ENCODE assay signal across 35 cellular contexts in the genomic region with DNA sequence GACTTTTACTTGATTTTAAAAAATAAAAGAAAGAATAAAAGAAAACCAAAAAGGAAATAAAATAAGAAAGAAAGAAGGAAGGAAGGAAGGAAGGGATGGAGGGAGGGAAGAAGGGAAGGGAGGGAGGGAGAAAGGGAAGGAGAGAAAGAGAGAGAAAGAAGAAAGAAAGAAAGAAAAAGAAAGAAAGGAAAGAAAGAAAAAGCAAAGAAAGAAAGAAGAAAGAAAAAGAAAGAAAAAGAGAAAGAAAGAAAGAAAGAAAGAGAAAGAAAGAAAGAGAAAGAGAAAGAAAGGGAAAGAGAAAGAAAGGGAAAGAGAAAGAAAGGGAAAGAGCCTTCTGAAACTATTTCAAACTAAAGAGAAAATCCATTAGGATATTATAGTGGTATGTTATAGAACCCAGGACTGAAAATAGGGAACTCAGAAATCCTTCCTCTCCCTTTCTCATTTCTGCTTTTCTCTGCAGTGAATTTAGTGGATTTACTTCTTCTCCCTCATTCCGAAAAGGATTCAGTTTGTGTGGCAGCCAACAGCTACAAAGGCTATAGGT.
"Had no signal": no experiment of that assay in that cellular context is flagged by ENCODE, and none has a peak within 500 bp of the region (broad histone marks: within the 10 kb centered on the region; RNA-seq: fewer than 3 reads in every experiment).

No MANE protein-coding gene starts in this region.

- H3K27me3 ChIP-seq: ascending aorta, cardiac muscle cell had no signal

- DNase-seq: activated B cell treated with CpG ODN at 0.5 μM for 24 hours; activated CD4-positive, alpha-beta memory T cell treated with anti-CD3 and anti-CD28 coated beads, Interleukin-2, amount 10 ng/mL, durations not matched to agents 7 days and 5 days; activated CD4-positive, alpha-beta T cell treated with anti-CD3 and anti-CD28 coated beads for 4 hours; activated CD4-positive, alpha-beta T cell treated with anti-CD3 and anti-CD28 coated beads, Interleukin-2, amount 10 ng/mL, durations not matched to agents 24 days and 14 days; activated CD4-positive, alpha-beta T cell treated with anti-CD3 and anti-CD28 coated beads, Interleukin-2, amount 50 U/mL, for 48 hours; activated CD4-positive, CD25-positive, alpha-beta regulatory T cell treated with anti-CD3 and anti-CD28 coated beads, Interleukin-2, amount 50 U/mL, for 72 hours; activated CD8-positive, alpha-beta memory T cell treated with anti-CD3 and anti-CD28 coated beads for 24 hours; activated CD8-positive, alpha-beta memory T cell treated with anti-CD3 and anti-CD28 coated beads, Interleukin-2, amount 10 ng/mL, durations not matched to agents 7 days and 5 days; activated CD8-positive, alpha-beta memory T cell treated with anti-CD3 and anti-CD28 coated beads, Interleukin-2, amount 50 U/mL, for 48 hours; activated CD8-positive, alpha-beta T cell treated with anti-CD3 and anti-CD28 coated beads, Interleukin-2, amount 10 ng/mL, durations not matched to agents 7 days and 5 days; activated effector memory CD4-positive, alpha-beta T cell treated with Interleukin-2 at 50 U/mL for 16 hours; activated gamma-delta T cell; activated naive CD4-positive, alpha-beta T cell treated with anti-CD3 and anti-CD28 coated beads, Interleukin-2, amount 10 ng/mL, durations not matched to agents 7 days and 5 days; activated naive CD4-positive, alpha-beta T cell treated with Interleukin-2 at 50 U/mL for 16 hours; activated naive CD8-positive, alpha-beta T cell treated with anti-CD3 and anti-CD28 coated beads, Interleukin-2, amount 10 ng/mL, durations not matched to agents 7 days and 5 days; activated naive CD8-positive, alpha-beta T cell treated with anti-CD3 and anti-CD28 coated beads, Interleukin-2, amount 50 U/mL, for 24 hours; activated T-cell treated with anti-CD3 and anti-CD28 coated beads, Interleukin-2, amount 50 U/mL, for 24 hours; activated T-cell treated with anti-CD3 and anti-CD28 coated beads, Interleukin-2, amount 50 U/mL, for 48 hours; amygdala; anterior cingulate cortex; caudate nucleus; cerebellar nuclear complex; T-helper 2 cell; T-helper 9 cell; WERI-Rb-1 had no signal

- H3K27ac Mint-ChIP-seq: activated B cell treated with CpG ODN at 0.5 μM for 24 hours; activated CD4-positive, alpha-beta memory T cell treated with anti-CD3 and anti-CD28 coated beads, Interleukin-2, amount 10 ng/mL, durations not matched to agents 7 days and 5 days; activated CD4-positive, alpha-beta T cell treated with anti-CD3 and anti-CD28 coated beads, Interleukin-2, amount 10 ng/mL, durations not matched to agents 24 days and 14 days; activated CD8-positive, alpha-beta memory T cell treated with anti-CD3 and anti-CD28 coated beads, Interleukin-2, amount 10 ng/mL, durations not matched to agents 7 days and 5 days; activated CD8-positive, alpha-beta T cell treated with anti-CD3 and anti-CD28 coated beads, Interleukin-2, amount 10 ng/mL, durations not matched to agents 7 days and 5 days; activated naive CD4-positive, alpha-beta T cell treated with anti-CD3 and anti-CD28 coated beads, Interleukin-2, amount 10 ng/mL, durations not matched to agents 7 days and 5 days; activated naive CD4-positive, alpha-beta T cell treated with anti-CD3 and anti-CD28 coated beads, Interleukin-2, amount 50 U/mL, for 24 hours; activated naive CD8-positive, alpha-beta T cell; activated naive CD8-positive, alpha-beta T cell treated with anti-CD3 and anti-CD28 coated beads, Interleukin-2, amount 10 ng/mL, durations not matched to agents 7 days and 5 days; activated naive CD8-positive, alpha-beta T cell treated with anti-CD3 and anti-CD28 coated beads, Interleukin-2, amount 50 U/mL, for 24 hours; activated T-cell treated with anti-CD3 and anti-CD28 coated beads, Interleukin-2, amount 50 U/mL, for 24 hours; activated T-helper 2 cell treated with anti-CD3 and anti-CD28 coated beads, Interferon-gamma antibody, Interleukin-2, Interleukin-4, amounts not matched to agents 10 μg/mL and 5 μg/mL and 100 μg/mL, durations not matched to agents 14 hours and 24 hours and 36 hours; brain; T-helper 1 cell treated with Interleukin-12 subunit alpha and Interleukin-12 subunit beta and Interleukin-4 antibody, amounts not matched to agents 30 μg/mL and 1 μg/mL, for 36 hours; T-helper 2 cell treated with Interferon-gamma antibody and Interleukin-4, amounts not matched to agents 5 μg/mL and 100 μg/mL, for 36 hours had no signal

- H3K4me3 ChIP-seq: ascending aorta, cardiac muscle cell had no signal

- FAIRE-seq: bronchial epithelial cell had no signal

- H3K9me3 ChIP-seq: ascending aorta had no signal

- H3K4me1 Mint-ChIP-seq: activated B cell treated with CpG ODN at 0.5 μM for 24 hours; activated CD4-positive, alpha-beta memory T cell treated with anti-CD3 and anti-CD28 coated beads, Interleukin-2, amount 10 ng/mL, durations not matched to agents 7 days and 5 days; activated CD4-positive, alpha-beta T cell treated with anti-CD3 and anti-CD28 coated beads, Interleukin-2, amount 10 ng/mL, durations not matched to agents 24 days and 14 days; activated CD8-positive, alpha-beta memory T cell treated with anti-CD3 and anti-CD28 coated beads, Interleukin-2, amount 10 ng/mL, durations not matched to agents 7 days and 5 days; activated naive CD4-positive, alpha-beta T cell treated with anti-CD3 and anti-CD28 coated beads, Interleukin-2, amount 10 ng/mL, durations not matched to agents 7 days and 5 days; activated naive CD4-positive, alpha-beta T cell treated with anti-CD3 and anti-CD28 coated beads, Interleukin-2, amount 50 U/mL, for 24 hours; activated naive CD8-positive, alpha-beta T cell treated with anti-CD3 and anti-CD28 coated beads, Interleukin-2, amount 10 ng/mL, durations not matched to agents 7 days and 5 days; activated naive CD8-positive, alpha-beta T cell treated with anti-CD3 and anti-CD28 coated beads, Interleukin-2, amount 50 U/mL, for 24 hours; brain; central memory CD8-positive, alpha-beta T cell had no signal

- ATAC-seq: activated CD8-positive, alpha-beta memory T cell treated with anti-CD3 and anti-CD28 coated beads, Interleukin-2, amount 10 ng/mL, durations not matched to agents 7 days and 5 days; activated CD8-positive, alpha-beta T cell treated with anti-CD3 and anti-CD28 coated beads, Interleukin-2, amount 10 ng/mL, durations not matched to agents 7 days and 5 days; activated naive CD8-positive, alpha-beta T cell treated with anti-CD3 and anti-CD28 coated beads, Interleukin-2, amount 50 U/mL, for 24 hours had no signal

- H3K9me3 Mint-ChIP-seq: activated B cell treated with CpG ODN at 0.5 μM for 24 hours; activated CD4-positive, alpha-beta T cell treated with anti-CD3 and anti-CD28 coated beads, Interleukin-2, amount 10 ng/mL, durations not matched to agents 24 days and 14 days; brain had no signal

- H3K4me1 ChIP-seq: ascending aorta had no signal

- H3K36me3 Mint-ChIP-seq: activated CD8-positive, alpha-beta memory T cell treated with anti-CD3 and anti-CD28 coated beads, Interleukin-2, amount 10 ng/mL, durations not matched to agents 7 days and 5 days; activated naive CD4-positive, alpha-beta T cell treated with anti-CD3 and anti-CD28 coated beads, Interleukin-2, amount 10 ng/mL, durations not matched to agents 7 days and 5 days; activated naive CD4-positive, alpha-beta T cell treated with anti-CD3 and anti-CD28 coated beads, Interleukin-2, amount 50 U/mL, for 24 hours; activated naive CD8-positive, alpha-beta T cell; activated naive CD8-positive, alpha-beta T cell treated with anti-CD3 and anti-CD28 coated beads, Interleukin-2, amount 10 ng/mL, durations not matched to agents 7 days and 5 days; brain had no signal

- H3K4me3 Mint-ChIP-seq: activated B cell treated with CpG ODN at 0.5 μM for 24 hours; activated CD4-positive, alpha-beta memory T cell treated with anti-CD3 and anti-CD28 coated beads, Interleukin-2, amount 10 ng/mL, durations not matched to agents 7 days and 5 days; activated CD4-positive, alpha-beta T cell treated with anti-CD3 and anti-CD28 coated beads, Interleukin-2, amount 10 ng/mL, durations not matched to agents 24 days and 14 days; activated CD8-positive, alpha-beta memory T cell treated with anti-CD3 and anti-CD28 coated beads, Interleukin-2, amount 10 ng/mL, durations not matched to agents 7 days and 5 days; activated CD8-positive, alpha-beta T cell treated with anti-CD3 and anti-CD28 coated beads, Interleukin-2, amount 10 ng/mL, durations not matched to agents 7 days and 5 days; activated naive CD4-positive, alpha-beta T cell treated with anti-CD3 and anti-CD28 coated beads, Interleukin-2, amount 10 ng/mL, durations not matched to agents 7 days and 5 days; activated naive CD4-positive, alpha-beta T cell treated with anti-CD3 and anti-CD28 coated beads, Interleukin-2, amount 50 U/mL, for 24 hours; activated naive CD8-positive, alpha-beta T cell; activated naive CD8-positive, alpha-beta T cell treated with anti-CD3 and anti-CD28 coated beads, Interleukin-2, amount 10 ng/mL, durations not matched to agents 7 days and 5 days; activated naive CD8-positive, alpha-beta T cell treated with anti-CD3 and anti-CD28 coated beads, Interleukin-2, amount 50 U/mL, for 24 hours; activated T-cell treated with anti-CD3 and anti-CD28 coated beads, Interleukin-2, amount 50 U/mL, for 24 hours; brain; central memory CD8-positive, alpha-beta T cell; T-helper 1 cell treated with Interleukin-12 subunit alpha and Interleukin-12 subunit beta and Interleukin-4 antibody, amounts not matched to agents 30 μg/mL and 1 μg/mL, for 36 hours; T-helper 2 cell treated with Interferon-gamma antibody and Interleukin-4, amounts not matched to agents 5 μg/mL and 100 μg/mL, for 36 hours had no signal

- H3K36me3 ChIP-seq: ascending aorta, cardiac muscle cell, WERI-Rb-1 had no signal

- H3K27me3 Mint-ChIP-seq: activated B cell treated with CpG ODN at 0.5 μM for 24 hours; activated CD4-positive, alpha-beta memory T cell treated with anti-CD3 and anti-CD28 coated beads, Interleukin-2, amount 10 ng/mL, durations not matched to agents 7 days and 5 days; activated CD4-positive, alpha-beta T cell treated with anti-CD3 and anti-CD28 coated beads, Interleukin-2, amount 10 ng/mL, durations not matched to agents 24 days and 14 days; activated CD8-positive, alpha-beta memory T cell treated with anti-CD3 and anti-CD28 coated beads, Interleukin-2, amount 10 ng/mL, durations not matched to agents 7 days and 5 days; activated naive CD4-positive, alpha-beta T cell treated with anti-CD3 and anti-CD28 coated beads, Interleukin-2, amount 10 ng/mL, durations not matched to agents 7 days and 5 days; activated naive CD4-positive, alpha-beta T cell treated with anti-CD3 and anti-CD28 coated beads, Interleukin-2, amount 50 U/mL, for 24 hours; activated naive CD8-positive, alpha-beta T cell; activated naive CD8-positive, alpha-beta T cell treated with anti-CD3 and anti-CD28 coated beads, Interleukin-2, amount 10 ng/mL, durations not matched to agents 7 days and 5 days; activated naive CD8-positive, alpha-beta T cell treated with anti-CD3 and anti-CD28 coated beads, Interleukin-2, amount 50 U/mL, for 24 hours; activated T-cell treated with anti-CD3 and anti-CD28 coated beads, Interleukin-2, amount 50 U/mL, for 24 hours; central memory CD8-positive, alpha-beta T cell had no signal

- H3K27ac ChIP-seq: ascending aorta, cardiac muscle cell, WERI-Rb-1 had no signal
